ENCODE assay signal across 8 cellular contexts in genomic region chr3:42502429-42503250, GRCh38. TPM values are rescaled to one million over a fixed set of nuclear protein-coding genes. Genes with fewer than 3 reads are reported as not detected.
DNase-seq lines count a peak whose midpoint lies in the region; ATAC-seq, FAIRE-seq and TF ChIP-seq lines count a peak whose summit lies in the region.

Gene VIPR1, plus strand, starts transcription at chr3:42502643. Its CDS starts 93 bp downstream, at chr3:42502736.

- peak; percentile 71 to 83 for DNase-seq in NCI-H2081 (lab: John Stamatoyannopoulos, UW)
- peak; percentile 91 for DNase-seq in activated B cell treated with CpG ODN at 0.5 μM for 24 hours
- peak; percentile 68 for DNase-seq in bronchial epithelial cell (ENCODE audit: low read depth)
- peak; percentile 10 for DNase-seq in kidney epithelial cell (ENCODE audit: low read depth)
- peak; percentile 86 to 92 for DNase-seq in stimulated activated CD4-positive, alpha-beta T cell treated with anti-CD3 and anti-CD28 coated beads, Interleukin-1b, Interleukin-23, amount 100 ng/mL, for 1 hour (ENCODE audit: low read depth in 2 of 2)
- no peak for DNase-seq in AG08395 (ENCODE audit: low spot score)

- H3K36me3 Mint-ChIP-seq in activated B cell treated with CpG ODN at 0.5 μM for 24 hours (ENCODE audit: low read depth) = no peaks in the 10 kb centered on the region

- no peaks in the 10 kb centered on the region for H3K36me3 ChIP-seq in bronchial epithelial cell (ENCODE audit: control insufficient read depth, insufficient read depth, low read length)
- no peaks in the 10 kb centered on the region for H3K36me3 ChIP-seq in kidney epithelial cell (ENCODE audit: control insufficient read depth, insufficient read depth, low read length)

- POLR2A ChIA-PET in activated B cell treated with CpG ODN at 0.5 μM for 24 hours (lab: Charles Lee) = interaction anchor here (0.6 to 2.3 kb wide), 7 partner anchors 9 to 1303 kb away, joined by 3 to 20 read pairs (median 5); partner anchors contain the start of genes CTNNB1, NKTR and SS18L2

- peaks cover 24% of the 10 kb centered on the region for H3K27me3 Mint-ChIP-seq in activated B cell treated with CpG ODN at 0.5 μM for 24 hours

- H3K27me3 ChIP-seq in bronchial epithelial cell (ENCODE audit: control insufficient read depth, insufficient read depth, low read length) = peaks cover 4% of the 10 kb centered on the region
- peaks cover 48% of the 10 kb centered on the region for H3K27me3 ChIP-seq in kidney epithelial cell (ENCODE audit: control insufficient read depth, insufficient read depth, low read length)

- peaks cover 22% of the 10 kb centered on the region for H3K4me1 Mint-ChIP-seq in activated B cell treated with CpG ODN at 0.5 μM for 24 hours

- intact Hi-C loops in activated B cell treated with CpG ODN at 0.5 μM for 24 hours (cut with micrococcal nuclease) = loop anchor here (1.0 to 5.0 kb wide), 8 partner anchors 12 to 540 kb away; partner anchors contain the start of genes CCDC13, SEC22C and ULK4

- H3K9me3 Mint-ChIP-seq in activated B cell treated with CpG ODN at 0.5 μM for 24 hours = no peaks in the 10 kb centered on the region

- no peak for TF ChIP-seq POLR2A in GM18505 (IDR thresholded peaks at IDR 0.05; ENCODE audit: borderline replicate concordance, extremely low read depth, insufficient read depth, insufficient read length)

- H3K27ac Mint-ChIP-seq in activated B cell treated with CpG ODN at 0.5 μM for 24 hours = peak within 1 kb of the TSS; percentile 70

- peak within 1 kb of the TSS; percentile 91 for H3K4me3 Mint-ChIP-seq in activated B cell treated with CpG ODN at 0.5 μM for 24 hours

- H3K4me3 ChIP-seq in bronchial epithelial cell (ENCODE audit: low read depth, low read length) = peak within 1 kb of the TSS; percentile 45
- peak within 1 kb of the TSS; percentile 26 for H3K4me3 ChIP-seq in kidney epithelial cell (ENCODE audit: low read depth, low read length)

- no peak for TF ChIP-seq CTCF in activated B cell treated with CpG ODN at 0.5 μM for 24 hours (IDR thresholded peaks at IDR 0.05)
- TF ChIP-seq CTCF in bronchial epithelial cell (IDR thresholded peaks at IDR 0.05; ENCODE audit: insufficient read depth, low read length, severe bottlenecking) = no peak
- TF ChIP-seq CTCF in kidney epithelial cell (IDR thresholded peaks at IDR 0.05; ENCODE audit: insufficient read depth, low read length, poor library complexity, severe bottlenecking) = no peak

- CTCF ChIA-PET in activated B cell treated with CpG ODN at 0.5 μM for 24 hours (lab: Charles Lee) = interaction anchor here (0.8 to 2.8 kb wide), 9 partner anchors 13 to 255 kb away, joined by 3 to 18 read pairs (median 6); no protein-coding TSS in a partner anchor

- FAIRE-seq in bronchial epithelial cell (lab: Jason Lieb, UNC) = no peak

- ATAC-seq in GM18505 (IDR thresholded peaks at IDR 0.05; ENCODE audit: unreplicated experiment) = peak; percentile 87
- ATAC-seq in HG02870 (IDR thresholded peaks at IDR 0.05; ENCODE audit: unreplicated experiment) = peak; percentile 91
- ATAC-seq in activated B cell treated with CpG ODN at 0.5 μM for 24 hours (ENCODE audit: low read depth) = peak; percentile 99

RNA-seq across cellular contexts. Expression of gene VIPR1, which starts in this region (rescaled TPM):
- total RNA-seq in activated B cell treated with CpG ODN at 0.5 μM for 24 hours (3.2 and 3.6 TPM in 2 replicates), bronchial epithelial cell (4.2 and 5.8 TPM in 2 replicates), kidney epithelial cell (1.3 and 3.7 TPM in 2 replicates)
